ENCODE assay signal across 28 cellular contexts in genomic region chr9:88983865-88984542, GRCh38. TPM values are rescaled to one million over a fixed set of nuclear protein-coding genes. Genes with fewer than 3 reads are reported as not detected.
"Had no signal": no experiment of that assay in that cellular context is flagged by ENCODE, and none has a peak within 500 bp of the region (broad histone marks: within the 10 kb centered on the region; RNA-seq: fewer than 3 reads in every experiment).

No MANE protein-coding gene starts in this region.

- H3K36me3 ChIP-seq: breast epithelium had no signal

- H3K27ac Mint-ChIP-seq: activated B cell treated with CpG ODN at 0.5 μM for 24 hours; activated CD4-positive, alpha-beta T cell treated with anti-CD3 and anti-CD28 coated beads, Interleukin-2, amount 10 ng/mL, durations not matched to agents 24 days and 14 days; activated T-helper 1 cell treated with anti-CD3 and anti-CD28 coated beads, Interleukin-12 subunit alpha, Interleukin-12 subunit beta, Interleukin-2, Interleukin-4 antibody, amounts not matched to agents 30 ng/mL and 10 ng/mL and 1 ng/mL, durations not matched to agents 14 hours and 24 hours and 36 hours; T-helper 17 cell had no signal

- H3K9me3 ChIP-seq: breast epithelium had no signal

- H3K4me3 ChIP-seq: breast epithelium had no signal

- H3K27me3 ChIP-seq: breast epithelium had no signal

- H3K4me1 ChIP-seq: breast epithelium had no signal

- H3K36me3 Mint-ChIP-seq: activated naive CD4-positive, alpha-beta T cell treated with anti-CD3 and anti-CD28 coated beads, Interleukin-2, amount 50 U/mL, for 24 hours had no signal

- H3K9me3 Mint-ChIP-seq: activated B cell treated with CpG ODN at 0.5 μM for 24 hours; activated naive CD4-positive, alpha-beta T cell treated with anti-CD3 and anti-CD28 coated beads, Interleukin-2, amount 50 U/mL, for 24 hours; activated T-helper 1 cell treated with anti-CD3 and anti-CD28 coated beads, Interleukin-12 subunit alpha, Interleukin-12 subunit beta, Interleukin-2, Interleukin-4 antibody, amounts not matched to agents 30 ng/mL and 10 ng/mL and 1 ng/mL, durations not matched to agents 14 hours and 24 hours and 36 hours had no signal

- DNase-seq: activated B cell treated with CpG ODN at 0.5 μM for 24 hours; activated CD4-positive, alpha-beta T cell treated with anti-CD3 and anti-CD28 coated beads for 1 hour; activated CD4-positive, alpha-beta T cell treated with anti-CD3 and anti-CD28 coated beads, Interleukin-2, amount 10 ng/mL, durations not matched to agents 24 days and 14 days; activated CD4-positive, alpha-beta T cell treated with anti-CD3 and anti-CD28 coated beads, Interleukin-2, amount 50 U/mL, for 48 hours; activated effector memory CD4-positive, alpha-beta T cell treated with Interleukin-2 at 50 U/mL for 16 hours; activated naive CD4-positive, alpha-beta T cell; activated T-cell treated with anti-CD3 and anti-CD28 coated beads, Interleukin-2, amount 50 U/mL, for 1 hour; aorta; IMR-90; Kasumi-1; KBM-7; NCI-H1092 treated with DMSO at 0.1 percent for 48 hours; NCI-H1417 treated with DMSO at 0.1 percent for 48 hours; NCI-H1694; NCI-H2029; NCI-H2107; NCI-H2171 treated with DMSO at 0.1 percent for 48 hours; NCI-H226; NCI-H526 treated with DMSO at 0.1 percent for 48 hours; NCI-H82; SHP77; T-helper 17 cell; T-helper 9 cell had no signal

- H3K27ac ChIP-seq: breast epithelium, RWPE1 had no signal

- H3K4me3 Mint-ChIP-seq: activated B cell treated with CpG ODN at 0.5 μM for 24 hours; activated CD4-positive, alpha-beta T cell treated with anti-CD3 and anti-CD28 coated beads, Interleukin-2, amount 10 ng/mL, durations not matched to agents 24 days and 14 days; activated naive CD4-positive, alpha-beta T cell treated with anti-CD3 and anti-CD28 coated beads, Interleukin-2, amount 50 U/mL, for 24 hours; activated T-helper 1 cell treated with anti-CD3 and anti-CD28 coated beads, Interleukin-12 subunit alpha, Interleukin-12 subunit beta, Interleukin-2, Interleukin-4 antibody, amounts not matched to agents 30 ng/mL and 10 ng/mL and 1 ng/mL, durations not matched to agents 14 hours and 24 hours and 36 hours; T-helper 17 cell had no signal

- ATAC-seq: Panc1, T-helper 17 cell had no signal

RNA-seq across cellular contexts. Expression of gene S1PR3, which starts 7.3 kb away (rescaled TPM):
- total RNA-seq: activated B cell treated with CpG ODN at 0.5 μM for 24 hours had no signal
